In the genomic region with DNA sequence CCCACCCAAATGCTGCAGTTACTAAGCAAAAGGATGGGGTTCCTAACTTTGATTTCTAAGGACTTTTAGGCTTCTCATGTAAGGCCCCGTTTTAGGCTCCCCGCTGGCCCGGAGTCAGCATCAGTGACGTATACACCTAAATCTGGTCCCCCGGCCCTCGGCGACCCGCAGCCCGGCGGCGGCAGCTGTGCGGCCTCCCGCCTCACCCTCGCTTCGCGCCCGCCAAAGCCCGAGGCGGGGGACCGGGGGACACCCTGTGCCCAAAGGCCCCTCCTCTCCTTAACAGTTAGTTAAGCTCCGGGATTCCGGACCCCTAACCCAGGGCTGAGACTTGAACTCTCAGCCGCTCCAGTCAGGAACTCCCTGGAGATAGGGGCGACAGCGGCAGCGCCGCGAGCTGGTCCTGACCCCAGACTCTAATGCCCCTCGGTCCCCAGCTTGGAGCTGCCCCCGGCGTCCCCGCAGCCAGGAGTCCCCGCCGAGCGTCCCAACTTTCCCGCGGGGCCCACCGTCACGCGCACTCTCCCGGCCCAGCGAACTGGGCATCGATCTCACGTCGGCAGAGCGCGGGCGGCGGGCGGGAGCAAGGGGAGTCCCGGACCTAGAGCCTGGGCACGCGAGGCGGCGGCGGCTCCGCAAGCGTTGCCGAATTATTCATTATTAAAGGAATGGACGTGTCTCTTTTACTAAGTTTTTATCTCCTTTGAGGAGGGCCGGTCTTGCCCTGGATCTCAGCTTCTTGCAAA, we compare ENCODE assay signal across 8 cellular contexts. TPM values are rescaled to one million over a fixed set of nuclear protein-coding genes. Genes with fewer than 3 reads are reported as not detected.
DNase-seq lines count a peak whose midpoint lies in the region; ATAC-seq and TF ChIP-seq lines count a peak whose summit lies in the region.

No MANE protein-coding gene starts in this region.

- BruUV-seq in OCI-LY7 (replicated peaks; lab: Mats Ljungman, UMichigan), result no TSS peak

- H3K9me2 ChIP-seq in OCI-LY7 (ENCODE audit: insufficient read depth, low read length), result no peaks in the 10 kb centered on the region

- H3K36me3 ChIP-seq in BLaER1 (no peaks in the 10 kb centered on the region), OCI-LY7 (ENCODE audit: insufficient read depth, low read length) (no peaks in the 10 kb centered on the region), iPS DF 6.9 (ENCODE audit: control insufficient read depth, insufficient read depth, low read length) (no peaks in the 10 kb centered on the region), skeletal muscle tissue (ENCODE audit: control insufficient read depth in 3 of 3, insufficient read depth in 3 of 3, low read length in 3 of 3) (no peaks in the 10 kb centered on the region)

- H3K9me3 ChIP-seq in BLaER1, result no peaks in the 10 kb centered on the region
- H3K9me3 ChIP-seq in OCI-LY7 (ENCODE audit: low read length), result no peaks in the 10 kb centered on the region
- no peaks in the 10 kb centered on the region for H3K9me3 ChIP-seq in iPS DF 6.9 (ENCODE audit: control insufficient read depth, insufficient read depth, low read length)
- H3K9me3 ChIP-seq in skeletal muscle tissue (ENCODE audit: control insufficient read depth in 3 of 3, low read length in 3 of 3), result no peaks in the 10 kb centered on the region

- WGBS in iPS DF 6.9 (ENCODE audit: insufficient coverage, insufficient read length), result no CpG with 5 or more reads among the region's 61 CpGs

- H3K27me3 ChIP-seq in BLaER1 (peaks cover 85% of the 10 kb centered on the region), iPS DF 6.9 (ENCODE audit: control insufficient read depth, insufficient read depth, low read length) (peaks cover 6% of the 10 kb centered on the region; the same call in 1 of the 2 replicates), skeletal muscle tissue (ENCODE audit: control insufficient read depth in 3 of 3, insufficient read depth in 3 of 3, low read length in 3 of 3) (no peaks in the 10 kb centered on the region)

- TF ChIP-seq CTCF in OCI-LY7 (conservative IDR thresholded peaks at IDR 0.05; ENCODE audit: low read length), result no peak

- H3K4me3 Mint-ChIP-seq in activated naive CD8-positive, alpha-beta T cell treated with anti-CD3 and anti-CD28 coated beads for 36 hours, result peak overlapping the region; percentile 98

- H3K9ac ChIP-seq in BLaER1 (peak overlapping the region; percentile 17; the same call in 1 of the 2 replicates), skeletal muscle tissue (ENCODE audit: low read depth in 1 of 3, low read length in 3 of 3) (peak overlapping the region; percentile 78 to 99 (median 98))

- no peaks in the 10 kb centered on the region for H3K9me3 Mint-ChIP-seq in activated naive CD8-positive, alpha-beta T cell treated with anti-CD3 and anti-CD28 coated beads for 36 hours

- CTCF ChIA-PET in OCI-LY7 (lab: Charles Lee; ENCODE audit: unreplicated experiment), result no interaction called here

- H3K36me3 Mint-ChIP-seq in activated naive CD8-positive, alpha-beta T cell treated with anti-CD3 and anti-CD28 coated beads for 36 hours, result no peaks in the 10 kb centered on the region

- H3K4me1 Mint-ChIP-seq in activated naive CD8-positive, alpha-beta T cell treated with anti-CD3 and anti-CD28 coated beads for 36 hours, result peaks cover 40% of the 10 kb centered on the region

- no peak overlapping the region for H3K27ac ChIP-seq in BLaER1
- no peak overlapping the region for H3K27ac ChIP-seq in OCI-LY7 (ENCODE audit: low read depth, low read length, poor library complexity, severe bottlenecking)
- H3K27ac ChIP-seq in iPS DF 6.9 (ENCODE audit: low read length), result no peak overlapping the region
- H3K27ac ChIP-seq in skeletal muscle tissue (ENCODE audit: low read depth, low read length), result peak overlapping the region; percentile 94

- no peaks in the 10 kb centered on the region for H3K79me2 ChIP-seq in OCI-LY7 (ENCODE audit: insufficient read depth, low read depth, low read length)

- H3K27me3 Mint-ChIP-seq in activated naive CD8-positive, alpha-beta T cell treated with anti-CD3 and anti-CD28 coated beads for 36 hours, result no peaks in the 10 kb centered on the region

- H3K27ac Mint-ChIP-seq in activated naive CD8-positive, alpha-beta T cell treated with anti-CD3 and anti-CD28 coated beads for 36 hours, result peak overlapping the region; percentile 91

- H3K4me2 ChIP-seq in BLaER1, result peak overlapping the region; percentile 99
- peak overlapping the region; percentile 87 for H3K4me2 ChIP-seq in OCI-LY7 (ENCODE audit: low read length)

- peak overlapping the region; percentile 80 for H3K4me3 ChIP-seq in BLaER1
- peak overlapping the region; percentile 82 for H3K4me3 ChIP-seq in OCI-LY7 (ENCODE audit: low read depth, low read length, poor library complexity, severe bottlenecking)
- peak overlapping the region; percentile 74; the same call in 1 of the 2 replicates for H3K4me3 ChIP-seq in iPS DF 6.9 (ENCODE audit: low read length)
- H3K4me3 ChIP-seq in skeletal muscle tissue (ENCODE audit: low read length in 3 of 3), result peak overlapping the region; percentile 97 to 99 (median 98)

- POLR2A ChIA-PET in OCI-LY7 (lab: Charles Lee), result interaction anchor here (0.6 to 1.4 kb wide), 4 partner anchors 16 to 762 kb away, joined by 3 to 6 read pairs (median 4); no protein-coding TSS in a partner anchor

- H2AFZ ChIP-seq in OCI-LY7 (ENCODE audit: low read length), result peak overlapping the region; percentile 69; the same call in 1 of the 2 replicates

- ATAC-seq in HG02884 (IDR thresholded peaks at IDR 0.05; ENCODE audit: unreplicated experiment), result no peak

- intact Hi-C loops in OCI-LY7 (cut with micrococcal nuclease; ENCODE audit: unreplicated experiment), result loop anchor here (2.0 to 5.0 kb wide), 3 partner anchors 387 to 761 kb away; partner anchors contain the start of gene PRMT9

- DNase-seq in OCI-LY7 (ENCODE audit: low spot score) (peak; percentile 11), iPS DF 6.9 (ENCODE audit: low read depth, low spot score) (no peak), LoVo (ENCODE audit: low spot score) (no peak), SIG-M5 (lab: John Stamatoyannopoulos, UW) (no peak)
- DNase-seq in activated naive CD8-positive, alpha-beta T cell treated with anti-CD3 and anti-CD28 coated beads for 36 hours, result peak; percentile 59

- H4K20me1 ChIP-seq in BLaER1 (peaks cover 37% of the 10 kb centered on the region), OCI-LY7 (ENCODE audit: insufficient read depth, low read length) (no peaks in the 10 kb centered on the region)

- H3K4me1 ChIP-seq in BLaER1 (peaks cover 32% of the 10 kb centered on the region), OCI-LY7 (ENCODE audit: insufficient read depth, low read length, poor library complexity, severe bottlenecking) (peaks cover 14% of the 10 kb centered on the region), iPS DF 6.9 (ENCODE audit: control insufficient read depth, insufficient read depth, low read length) (peaks cover 1% of the 10 kb centered on the region; the same call in 1 of the 2 replicates), skeletal muscle tissue (ENCODE audit: control insufficient read depth in 3 of 3, insufficient read depth in 3 of 3, low read length in 3 of 3) (peaks cover 12 to 16% (median 13%) of the 10 kb centered on the region in 3 donors)

RNA-seq across cellular contexts. Expression of gene NR3C2, which starts 1.5 kb away (rescaled TPM):
- total RNA-seq in OCI-LY7 (2014; rRNA removed; shearing (Covaris generic)), result 2.7 and 5.2 TPM in 2 replicates
- total RNA-seq in OCI-LY7 (2022) (2.0 and 2.4 TPM in 2 replicates), skeletal muscle tissue (16.7 TPM)
- total RNA-seq in activated naive CD8-positive, alpha-beta T cell treated with anti-CD3 and anti-CD28 coated beads for 36 hours, result 1 to 10 TPM; 4.8 to 6.2 TPM

Comparison
In these comparisons a context has a peak if more than half of its experiments do, and no peak if none do; other contexts are left out.
1. DNase-seq: peak in OCI-LY7 (single experiment) and activated naive CD8-positive, alpha-beta T cell treated with anti-CD3 and anti-CD28 coated beads for 36 hours (single experiment); none in iPS DF 6.9 (single experiment), LoVo (single experiment) and SIG-M5 (single experiment).
2. Peak in every context shown above with its lines, with median percentiles within 50 percentile points of each other: H3K4me3 ChIP-seq.